ENCODE assay signal across 17 cellular contexts in genomic region chrX:135556055-135556454, GRCh38. TPM values are rescaled to one million over a fixed set of nuclear protein-coding genes. Genes with fewer than 3 reads are reported as not detected.
A peak's percentile ranks its signal among the peaks of the same experiment; 100 is the strongest.
DNase-seq lines count a peak whose midpoint lies in the region; ATAC-seq, FAIRE-seq and TF ChIP-seq lines count a peak whose summit lies in the region.
"Had no signal": no experiment of that assay in that cellular context is flagged by ENCODE, and none has a peak within 500 bp of the region (broad histone marks: within the 10 kb centered on the region; RNA-seq: fewer than 3 reads in every experiment).

No MANE protein-coding gene starts in this region.

- no peaks in the 10 kb centered on the region for H3K9me3 ChIP-seq in pancreas

- intact Hi-C loops in pancreas (cut with DNase I): no loop called here
- intact Hi-C loops in activated T-helper 2 cell treated with anti-CD3 and anti-CD28 coated beads, Interferon-gamma antibody, Interleukin-2, Interleukin-4, amounts not matched to agents 10 μg/mL and 5 μg/mL and 100 μg/mL, durations not matched to agents 14 hours and 24 hours and 36 hours (cut with micrococcal nuclease): no loop called here

- no peaks in the 10 kb centered on the region for H3K4me1 Mint-ChIP-seq in activated T-helper 2 cell treated with anti-CD3 and anti-CD28 coated beads, Interferon-gamma antibody, Interleukin-2, Interleukin-4, amounts not matched to agents 10 μg/mL and 5 μg/mL and 100 μg/mL, durations not matched to agents 14 hours and 24 hours and 36 hours (ENCODE audit: low read depth)
- H3K4me1 Mint-ChIP-seq: activated naive CD4-positive, alpha-beta T cell treated with anti-CD3 and anti-CD28 coated beads, Interleukin-2, amount 50 U/mL, for 24 hours; immature natural killer cell; mesothelial cell of epicardium had no signal

- TF ChIP-seq CTCF in NB4 (IDR thresholded peaks at IDR 0.05; ENCODE audit: low read depth, low read length) (no peak), pancreas (IDR thresholded peaks at IDR 0.05) (no peak), GM10248 (IDR thresholded peaks at IDR 0.05; ENCODE audit: control extremely low read depth, extremely low read depth, low read depth, missing control alignments) (no peak)

- CTCF ChIA-PET in GM10248 (lab: Yijun Ruan, JAX): interaction anchor here (1.2 kb wide), 1 partner anchor 12 kb away, joined by 3 read pairs; no protein-coding TSS in a partner anchor

- H3K36me3 Mint-ChIP-seq in activated T-helper 2 cell treated with anti-CD3 and anti-CD28 coated beads, Interferon-gamma antibody, Interleukin-2, Interleukin-4, amounts not matched to agents 10 μg/mL and 5 μg/mL and 100 μg/mL, durations not matched to agents 14 hours and 24 hours and 36 hours (ENCODE audit: low read depth): peaks cover 56% of the 10 kb centered on the region

- H3K27ac Mint-ChIP-seq in activated T-helper 2 cell treated with anti-CD3 and anti-CD28 coated beads, Interferon-gamma antibody, Interleukin-2, Interleukin-4, amounts not matched to agents 10 μg/mL and 5 μg/mL and 100 μg/mL, durations not matched to agents 14 hours and 24 hours and 36 hours: no peak overlapping the region
- H3K27ac Mint-ChIP-seq: activated naive CD4-positive, alpha-beta T cell treated with anti-CD3 and anti-CD28 coated beads, Interleukin-2, amount 50 U/mL, for 24 hours; CD4-positive, alpha-beta T cell; immature natural killer cell; mesothelial cell of epicardium had no signal

- no peaks in the 10 kb centered on the region for H3K27me3 ChIP-seq in pancreas
- H3K27me3 ChIP-seq: cardiac muscle cell had no signal

- no peak overlapping the region for H3K4me3 ChIP-seq in NB4 (ENCODE audit: low read depth, low read length)
- no peak overlapping the region for H3K4me3 ChIP-seq in pancreas
- H3K4me3 ChIP-seq: cardiac muscle cell had no signal

- H3K27me3 Mint-ChIP-seq in activated T-helper 2 cell treated with anti-CD3 and anti-CD28 coated beads, Interferon-gamma antibody, Interleukin-2, Interleukin-4, amounts not matched to agents 10 μg/mL and 5 μg/mL and 100 μg/mL, durations not matched to agents 14 hours and 24 hours and 36 hours (ENCODE audit: low read depth): no peaks in the 10 kb centered on the region
- H3K27me3 Mint-ChIP-seq: activated naive CD4-positive, alpha-beta T cell treated with anti-CD3 and anti-CD28 coated beads, Interleukin-2, amount 50 U/mL, for 24 hours; CD4-positive, alpha-beta T cell had no signal

- H3K27ac ChIP-seq in pancreas: no peak overlapping the region
- H3K27ac ChIP-seq: cardiac muscle cell, WERI-Rb-1 had no signal

- no peaks in the 10 kb centered on the region for H3K36me3 ChIP-seq in pancreas
- H3K36me3 ChIP-seq: WERI-Rb-1 had no signal

- DNase-seq in NB4 (ENCODE audit: low read depth) (peak; percentile 42), pancreas (no peak), DMS153 treated with DMSO at 0.1 percent for 48 hours (lab: John Stamatoyannopoulos, UW; ENCODE audit: unreplicated experiment) (no peak), GM10248 (ENCODE audit: extremely low spot score) (no peak)
- no peak for DNase-seq in activated T-helper 2 cell treated with anti-CD3 and anti-CD28 coated beads, Interferon-gamma antibody, Interleukin-2, Interleukin-4, amounts not matched to agents 10 μg/mL and 5 μg/mL and 100 μg/mL, durations not matched to agents 14 hours and 24 hours and 36 hours (ENCODE audit: low spot score)
- DNase-seq: CD4-positive, alpha-beta T cell; H9; immature natural killer cell; NCI-H1694 treated with DMSO at 0.1 percent for 48 hours; NCI-H526; SHP77 treated with DMSO at 0.1 percent for 48 hours; WERI-Rb-1 had no signal

- ATAC-seq in GM18909 (IDR thresholded peaks at IDR 0.05; ENCODE audit: poor library complexity, unreplicated experiment): peak; percentile 71
- ATAC-seq in HG02852 (IDR thresholded peaks at IDR 0.05; ENCODE audit: unreplicated experiment): peak; percentile 61
- no peak for ATAC-seq in pancreas

- POLR2A ChIA-PET in GM10248 (lab: Yijun Ruan, JAX): no interaction called here

- no peak for TF ChIP-seq POLR2A in NB4 (IDR thresholded peaks at IDR 0.05; ENCODE audit: extremely low read depth, insufficient read length)

- no peaks in the 10 kb centered on the region for H3K4me1 ChIP-seq in pancreas

- FAIRE-seq in pancreas (lab: Jason Lieb, UNC): peak; percentile 79

- WGBS in pancreas, 2 donors: 82 to 88% methylated on average over 3 of the region's 3 CpGs

- H3K4me3 Mint-ChIP-seq in activated T-helper 2 cell treated with anti-CD3 and anti-CD28 coated beads, Interferon-gamma antibody, Interleukin-2, Interleukin-4, amounts not matched to agents 10 μg/mL and 5 μg/mL and 100 μg/mL, durations not matched to agents 14 hours and 24 hours and 36 hours (ENCODE audit: low read depth): no peak overlapping the region
- H3K4me3 Mint-ChIP-seq: activated naive CD4-positive, alpha-beta T cell treated with anti-CD3 and anti-CD28 coated beads, Interleukin-2, amount 50 U/mL, for 24 hours; CD4-positive, alpha-beta T cell; H9; immature natural killer cell; mesothelial cell of epicardium had no signal

- H3K9me3 Mint-ChIP-seq in activated T-helper 2 cell treated with anti-CD3 and anti-CD28 coated beads, Interferon-gamma antibody, Interleukin-2, Interleukin-4, amounts not matched to agents 10 μg/mL and 5 μg/mL and 100 μg/mL, durations not matched to agents 14 hours and 24 hours and 36 hours: no peaks in the 10 kb centered on the region
- H3K9me3 Mint-ChIP-seq: activated naive CD4-positive, alpha-beta T cell treated with anti-CD3 and anti-CD28 coated beads, Interleukin-2, amount 50 U/mL, for 24 hours; CD4-positive, alpha-beta T cell; immature natural killer cell had no signal

RNA-seq across cellular contexts. Expression of gene INTS6L, which starts 35.6 kb away (rescaled TPM):
- 1 to 10 TPM; 1.0 to 4.1 (median 1.5) TPM for total RNA-seq in pancreas
- 1 to 10 TPM; 3.9 to 9.9 TPM for polyA plus RNA-seq in pancreas
- 27.1 and 29.4 TPM in 2 replicates for total RNA-seq in activated T-helper 2 cell treated with anti-CD3 and anti-CD28 coated beads, Interferon-gamma antibody, Interleukin-2, Interleukin-4, amounts not matched to agents 10 μg/mL and 5 μg/mL and 100 μg/mL, durations not matched to agents 14 hours and 24 hours and 36 hours

Comparison
In these comparisons a context has a peak if more than half of its experiments do, and no peak if none do; other contexts are left out.
1. ATAC-seq: peak in GM18909 (single experiment) and HG02852 (single experiment); none in pancreas (0 of 4).